25 cellular contexts compared by ENCODE assay signal in the genomic region with DNA sequence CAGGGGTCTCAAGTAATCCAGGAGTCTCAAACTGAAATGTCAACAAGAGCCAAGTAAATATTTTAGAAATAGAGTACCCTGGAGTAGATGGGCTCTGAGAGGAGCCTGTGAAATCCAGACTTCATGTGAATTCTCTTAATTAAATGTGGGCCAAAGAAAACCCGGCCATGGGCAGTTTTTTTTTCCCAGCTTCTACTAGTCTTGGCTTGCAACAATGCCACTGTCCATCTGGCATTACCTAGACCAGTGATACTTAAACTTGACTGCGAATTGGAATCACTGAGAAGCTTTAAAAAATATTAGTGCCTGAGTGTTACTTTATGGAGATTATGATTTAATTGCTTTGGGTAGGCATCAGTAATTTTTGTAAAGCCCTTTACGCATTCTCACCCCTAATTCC.
"Had no signal": no experiment of that assay in that cellular context is flagged by ENCODE, and none has a peak within 500 bp of the region (broad histone marks: within the 10 kb centered on the region; RNA-seq: fewer than 3 reads in every experiment).

No MANE protein-coding gene starts in this region.

- H3K27me3 Mint-ChIP-seq: naive thymus-derived CD4-positive, alpha-beta T cell; natural killer cell treated with Interleukin-12 subunit alpha and Interleukin-12 subunit beta and Interleukin-15 and Interleukin-18, amount 100 ng/mL, for 72 hours; stimulated activated naive B cell treated with anti-CD40 and anti-IgM and Interleukin-4, amounts not matched to agents 10 μg/mL and 1 μg/mL and 100 μg/mL, for 72 hours had no signal

- DNase-seq: islet precursor cell; left ventricle myocardium inferior; midbrain; mucosa of descending colon; naive thymus-derived CD4-positive, alpha-beta T cell; nucleus accumbens; psoas muscle; stimulated activated CD4-positive, alpha-beta T cell treated with anti-CD3 and anti-CD28 coated beads, Interleukin-12 subunit alpha, Interleukin-12 subunit beta, amount 100 ng/mL, for 4 hours; stimulated activated CD4-positive, alpha-beta T cell treated with anti-CD3 and anti-CD28 coated beads, Interleukin-15, amount 100 ng/mL, for 24 hours; stimulated activated CD4-positive, alpha-beta T cell treated with anti-CD3 and anti-CD28 coated beads, Interleukin-2, amount 100 ng/mL, for 24 hours; stimulated activated CD4-positive, alpha-beta T cell treated with anti-CD3 and anti-CD28 coated beads, Interleukin-4, amount 100 ng/mL, for 1 hour; stimulated activated naive B cell treated with anti-CD40 and anti-IgM and Interleukin-4, amounts not matched to agents 10 μg/mL and 1 μg/mL and 100 μg/mL, for 72 hours; stimulated activated naive CD8-positive, alpha-beta T cell treated with anti-CD3 and anti-CD28 coated beads, Interleukin-15, Interleukin-2, amounts not matched to agents 100 U/mL and 50 U/mL, for 24 hours; stomach; testis; thyroid gland; transverse colon; upper lobe of left lung had no signal

- H3K9me3 Mint-ChIP-seq: natural killer cell treated with Interleukin-12 subunit alpha and Interleukin-12 subunit beta and Interleukin-15 and Interleukin-18, amount 100 ng/mL, for 72 hours; stimulated activated naive B cell treated with anti-CD40 and anti-IgM and Interleukin-4, amounts not matched to agents 10 μg/mL and 1 μg/mL and 100 μg/mL, for 72 hours had no signal

- H3K4me2 ChIP-seq: hepatocyte had no signal

- H3K4me3 ChIP-seq: hepatocyte, left ventricle myocardium inferior, lung, mucosa of descending colon, psoas muscle, skin epidermis, stomach, testis, thyroid gland, transverse colon, upper lobe of left lung, vagina had no signal

- H3K27me3 ChIP-seq: hepatocyte, stomach, testis, thyroid gland, transverse colon, upper lobe of left lung, vagina had no signal

- H2AFZ ChIP-seq: hepatocyte, parathyroid adenoma had no signal

- H3K27ac ChIP-seq: hepatocyte, left ventricle myocardium inferior, parathyroid adenoma, psoas muscle, skin epidermis, stomach, testis, thyroid gland, transverse colon, upper lobe of left lung, vagina had no signal

- H3K4me3 Mint-ChIP-seq: naive thymus-derived CD4-positive, alpha-beta T cell; natural killer cell treated with Interleukin-12 subunit alpha and Interleukin-12 subunit beta and Interleukin-15 and Interleukin-18, amount 100 ng/mL, for 72 hours; stimulated activated naive B cell treated with anti-CD40 and anti-IgM and Interleukin-4, amounts not matched to agents 10 μg/mL and 1 μg/mL and 100 μg/mL, for 72 hours had no signal

- ATAC-seq: mucosa of descending colon; naive thymus-derived CD4-positive, alpha-beta T cell; natural killer cell treated with Interleukin-12 subunit alpha and Interleukin-12 subunit beta and Interleukin-15 and Interleukin-18, amount 100 ng/mL, for 72 hours; psoas muscle; sciatic nerve; stimulated activated naive B cell treated with anti-CD40 and anti-IgM and Interleukin-4, amounts not matched to agents 10 μg/mL and 1 μg/mL and 100 μg/mL, for 72 hours; stimulated activated naive CD8-positive, alpha-beta T cell treated with anti-CD3 and anti-CD28 coated beads, Interleukin-15, Interleukin-2, amounts not matched to agents 100 U/mL and 50 U/mL, for 24 hours had no signal

- H3K79me2 ChIP-seq: hepatocyte, parathyroid adenoma had no signal

- H3K27ac Mint-ChIP-seq: natural killer cell treated with Interleukin-12 subunit alpha and Interleukin-12 subunit beta and Interleukin-15 and Interleukin-18, amount 100 ng/mL, for 72 hours had no signal

- H3K4me1 ChIP-seq: parathyroid adenoma, psoas muscle, testis, transverse colon, upper lobe of left lung, vagina had no signal

- H3K9me3 ChIP-seq: left ventricle myocardium inferior, mucosa of descending colon, psoas muscle, stomach, testis, thyroid gland, transverse colon, upper lobe of left lung, vagina had no signal
